In the genomic region with DNA sequence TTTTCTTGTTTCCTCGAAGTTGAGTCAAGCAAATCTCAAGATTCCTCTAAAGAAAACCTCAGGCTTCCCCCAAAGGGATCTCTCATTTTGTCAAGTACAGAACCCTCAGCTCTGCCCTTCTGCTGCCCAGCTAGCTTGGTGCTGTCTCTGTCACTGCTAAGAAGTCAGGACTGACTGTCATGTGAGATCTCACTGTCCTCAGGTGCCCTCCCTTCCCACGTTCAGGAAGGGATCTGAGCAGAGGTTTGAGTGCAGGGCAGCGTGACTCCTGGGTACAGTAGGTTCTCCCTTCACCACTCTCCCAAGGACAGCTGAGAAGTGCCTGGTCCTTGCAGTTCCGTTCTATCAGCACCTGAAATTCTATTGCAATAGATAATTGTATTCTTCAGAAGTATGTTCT, we compare ENCODE assay signal across 24 cellular contexts.
DNase-seq lines count a peak whose midpoint lies in the region; ATAC-seq and TF ChIP-seq lines count a peak whose summit lies in the region.
"Had no signal": no experiment of that assay in that cellular context is flagged by ENCODE, and none has a peak within 500 bp of the region (broad histone marks: within the 10 kb centered on the region; RNA-seq: fewer than 3 reads in every experiment).

No MANE protein-coding gene starts in this region.

- intact Hi-C loops in Right ventricle myocardium superior (cut with DNase I) (loop anchor here (2.0 to 5.0 kb wide), 2 partner anchors 376 to 781 kb away; no protein-coding TSS in a partner anchor), cardiac septum (cut with DNase I) (loop anchor here (2.0 to 5.0 kb wide), 3 partner anchors 376 to 781 kb away; no protein-coding TSS in a partner anchor), heart right ventricle (cut with DNase I) (loop anchor here (2.0 to 5.0 kb wide), 7 partner anchors 230 to 786 kb away; a partner anchor contains a TSS), gastrocnemius medialis (cut with DNase I; ENCODE audit: low total_unique reads) (loop anchor here (2.0 kb wide), 1 partner anchor 778 kb away; no protein-coding TSS in a partner anchor)

- 49 to 59% methylated on average over 4 of the region's 4 CpGs for WGBS in heart right ventricle, 2 donors

- in situ Hi-C loops in gastrocnemius medialis (cut with MboI; ENCODE audit: low sequenced_read_pairs in 4 of 4): loop anchor here (5.0 to 25.0 kb wide), 8 partner anchors 218 to 781 kb away; no protein-coding TSS in a partner anchor

- H3K36me3 ChIP-seq in heart right ventricle (no peaks in the 10 kb centered on the region), gastrocnemius medialis (no peaks in the 10 kb centered on the region)
- H3K36me3 ChIP-seq: HAP-1, MG63 had no signal

- H3K27ac ChIP-seq in heart right ventricle (peak overlapping the region in 4 of 10 donors; percentile 10 to 52 (median 32)), gastrocnemius medialis (no peak overlapping the region)

- H3K9me3 ChIP-seq in heart right ventricle (no peaks in the 10 kb centered on the region), gastrocnemius medialis (no peaks in the 10 kb centered on the region)
- H3K9me3 ChIP-seq: HAP-1, MG63 had no signal

- TF ChIP-seq CTCF in heart right ventricle (IDR thresholded peaks at IDR 0.05): no peak
- TF ChIP-seq CTCF in gastrocnemius medialis (IDR thresholded peaks at IDR 0.05 in 4 of 5, conservative IDR thresholded peaks at IDR 0.05 in 1 of 5): no peak

- H3K27me3 ChIP-seq in heart right ventricle (no peaks in the 10 kb centered on the region), gastrocnemius medialis (no peaks in the 10 kb centered on the region)
- H3K27me3 ChIP-seq: MG63 had no signal

- ATAC-seq in Right ventricle myocardium superior (ENCODE audit: poor library complexity) (peak; percentile 86), heart right ventricle (peak; percentile 39 to 84 (median 61)), gastrocnemius medialis (peak; percentile 75 to 77), GM21515 (IDR thresholded peaks at IDR 0.05; ENCODE audit: unreplicated experiment) (no peak), HG03025 (IDR thresholded peaks at IDR 0.05; ENCODE audit: low FRiP score, unreplicated experiment) (no peak)
- ATAC-seq: GM23338, PC-3 had no signal

- no peak for TF ChIP-seq POLR2A in gastrocnemius medialis (IDR thresholded peaks at IDR 0.05)

- DNase-seq in Right ventricle myocardium superior (no peak), cardiac septum (ENCODE audit: low spot score) (no peak), heart right ventricle (no peak), gastrocnemius medialis (peak; percentile 27 to 31), SIG-M5 (lab: John Stamatoyannopoulos, UW) (no peak)
- DNase-seq: CD4-positive, alpha-beta T cell; DMS53; HFFc6; IMR-90; KG1; MG63; NCI-H1105 treated with DMSO at 0.1 percent for 48 hours; NCI-H146; NCI-H1930; NCI-H2107; NCI-H524; NCI-H748 treated with DMSO at 0.1 percent for 48 hours; NK-92 treated with Interleukin-12 subunit alpha and Interleukin-12 subunit beta, amount 100 ng/mL, for 24 hours; PC-3; SHP77 had no signal

- H3K4me3 ChIP-seq in heart right ventricle (no peak overlapping the region), gastrocnemius medialis (no peak overlapping the region)
- H3K4me3 ChIP-seq: GM23338, HAP-1, MG63 had no signal

- H3K4me1 ChIP-seq in heart right ventricle: peaks cover 0 to 31% (median 18%) of the 10 kb centered on the region in 9 donors
- H3K4me1 ChIP-seq in gastrocnemius medialis: peaks cover 0 to 11% of the 10 kb centered on the region in 2 donors

Comparison
In these comparisons a context has a peak if more than half of its experiments do, and no peak if none do; other contexts are left out.
1. ATAC-seq: peak in Right ventricle myocardium superior (single experiment), heart right ventricle (8 of 8) and gastrocnemius medialis (2 of 2); none in GM21515 (single experiment) and HG03025 (single experiment).
2. DNase-seq: peak in gastrocnemius medialis (2 of 2); none in Right ventricle myocardium superior (single experiment), cardiac septum (single experiment), heart right ventricle (0 of 2) and SIG-M5 (single experiment).